ENCODE assay signal across 18 cellular contexts in the genomic region with DNA sequence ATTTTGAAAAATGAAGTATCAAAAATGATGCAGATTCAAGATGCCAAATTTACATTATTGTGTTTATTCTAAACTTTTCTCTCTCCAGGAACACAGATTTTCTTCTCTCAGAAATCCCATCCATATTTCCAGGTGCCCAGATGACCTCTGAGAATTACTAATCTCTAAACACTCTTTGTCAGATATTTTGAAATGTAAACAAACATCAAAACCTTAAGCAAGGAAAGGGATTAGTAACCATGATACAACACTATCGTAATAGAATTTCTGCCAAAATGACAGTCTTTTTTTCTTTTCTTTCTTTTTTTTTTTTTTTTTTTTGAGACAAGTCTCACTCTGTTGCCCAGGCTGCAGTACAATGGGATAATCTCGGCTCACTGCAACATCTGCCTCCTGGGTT.
"Had no signal": no experiment of that assay in that cellular context is flagged by ENCODE, and none has a peak within 500 bp of the region (broad histone marks: within the 10 kb centered on the region; RNA-seq: fewer than 3 reads in every experiment).

No MANE protein-coding gene starts in this region.

- H3K27ac ChIP-seq: brain microvascular endothelial cell, prostate gland, tibial nerve had no signal

- H3K4me1 ChIP-seq: prostate gland, tibial nerve had no signal

- H3K4me3 ChIP-seq: prostate gland, tibial nerve had no signal

- DNase-seq: activated CD4-positive, alpha-beta T cell treated with anti-CD3 and anti-CD28 coated beads, Interleukin-2, amount 50 U/mL, for 1 hour; activated naive CD4-positive, alpha-beta T cell treated with Interleukin-2 at 50 U/mL for 16 hours; activated naive CD8-positive, alpha-beta T cell treated with anti-CD3 and anti-CD28 coated beads, Interleukin-2, amount 50 U/mL, for 24 hours; aorta; brain microvascular endothelial cell; cerebellar nuclear complex; cortex of kidney; immature natural killer cell; mesenchymal stem cell; naive thymus-derived CD4-positive, alpha-beta T cell; right cardiac atrium; stimulated activated CD4-positive, alpha-beta T cell treated with anti-CD3 and anti-CD28 coated beads, Interleukin-2, amount 100 ng/mL, for 24 hours; stimulated activated naive CD4-positive, alpha-beta T cell treated with Interleukin-2 at 50 U/mL for 16 hours had no signal

- H3K27me3 ChIP-seq: brain microvascular endothelial cell, tibial nerve had no signal

- H3K9me3 ChIP-seq: prostate gland, tibial nerve had no signal

- ATAC-seq: activated naive CD8-positive, alpha-beta T cell treated with anti-CD3 and anti-CD28 coated beads, Interleukin-2, amount 50 U/mL, for 24 hours; activated T-helper 17 cell treated with anti-CD3 and anti-CD28 coated beads, Interleukin-2, amount 50 U/mL, for 72 hours; naive thymus-derived CD4-positive, alpha-beta T cell; right cardiac atrium had no signal

- FAIRE-seq: endometrium, urothelium cell line had no signal
